In genomic region chr6:158565482-158566040, GRCh38 we compare ENCODE assay signal across 14 cellular contexts. TPM values are rescaled to one million over a fixed set of nuclear protein-coding genes. Genes with fewer than 3 reads are reported as not detected.
DNase-seq lines count a peak whose midpoint lies in the region; ATAC-seq and TF ChIP-seq lines count a peak whose summit lies in the region.
"Had no signal": no experiment of that assay in that cellular context is flagged by ENCODE, and none has a peak within 500 bp of the region (broad histone marks: within the 10 kb centered on the region; RNA-seq: fewer than 3 reads in every experiment).

No MANE protein-coding gene starts in this region.

- DNase-seq in activated CD4-positive, alpha-beta T cell treated with anti-CD3 and anti-CD28 coated beads for 36 hours: no peak
- DNase-seq in activated CD4-positive, alpha-beta T cell treated with anti-CD3 and anti-CD28 coated beads, Interleukin-2, amount 50 U/mL, for 48 hours: no peak
- no peak for DNase-seq in HFFc6
- no peak for DNase-seq in choroid plexus epithelial cell (ENCODE audit: low read depth)
- no peak for DNase-seq in nephron progenitor cell
- DNase-seq: Calu3, NCI-H1417 treated with DMSO at 0.1 percent for 48 hours, NCI-H446 had no signal

- peak; percentile 37; the same call in 1 of the 2 replicates for TF ChIP-seq CTCF in HFFc6 (IDR thresholded peaks at IDR 0.05)
- TF ChIP-seq CTCF in choroid plexus epithelial cell (conservative IDR thresholded peaks at IDR 0.05; ENCODE audit: low read depth, low read length): peak; percentile 44
- TF ChIP-seq CTCF in nephron progenitor cell (IDR thresholded peaks at IDR 0.05): peak; percentile 12

- H3K9me3 Mint-ChIP-seq in activated CD4-positive, alpha-beta T cell treated with anti-CD3 and anti-CD28 coated beads for 36 hours (ENCODE audit: low read depth): no peaks in the 10 kb centered on the region
- H3K9me3 Mint-ChIP-seq in HFFc6: no peaks in the 10 kb centered on the region
- H3K9me3 Mint-ChIP-seq in nephron progenitor cell: no peaks in the 10 kb centered on the region
- H3K9me3 Mint-ChIP-seq: IgD-negative memory B cell, mesothelial cell of epicardium had no signal

- POLR2A ChIA-PET in activated CD4-positive, alpha-beta T cell treated with anti-CD3 and anti-CD28 coated beads for 36 hours (lab: Charles Lee): no interaction called here

- CTCF ChIA-PET in activated CD4-positive, alpha-beta T cell treated with anti-CD3 and anti-CD28 coated beads for 36 hours (lab: Charles Lee): no interaction called here

- no peak overlapping the region for H3K4me3 Mint-ChIP-seq in activated CD4-positive, alpha-beta T cell treated with anti-CD3 and anti-CD28 coated beads for 36 hours
- no peak overlapping the region for H3K4me3 Mint-ChIP-seq in HFFc6
- H3K4me3 Mint-ChIP-seq in nephron progenitor cell: no peak overlapping the region
- H3K4me3 Mint-ChIP-seq: mesothelial cell of epicardium had no signal

- H3K36me3 Mint-ChIP-seq in activated CD4-positive, alpha-beta T cell treated with anti-CD3 and anti-CD28 coated beads for 36 hours (ENCODE audit: low read depth): peaks cover 7% of the 10 kb centered on the region
- H3K36me3 Mint-ChIP-seq in HFFc6 (ENCODE audit: low read depth) (peaks cover 3% of the 10 kb centered on the region), nephron progenitor cell (ENCODE audit: low read depth) (peaks cover 3% of the 10 kb centered on the region)
- H3K36me3 Mint-ChIP-seq: mesothelial cell of epicardium had no signal

- H3K4me3 ChIP-seq in choroid plexus epithelial cell (ENCODE audit: low read depth, low read length): no peak overlapping the region
- H3K4me3 ChIP-seq: A549 had no signal

- intact Hi-C loops in activated CD4-positive, alpha-beta T cell treated with anti-CD3 and anti-CD28 coated beads for 36 hours (cut with DNase I, micrococcal nuclease): no loop called here

- no peaks in the 10 kb centered on the region for H3K27me3 Mint-ChIP-seq in activated CD4-positive, alpha-beta T cell treated with anti-CD3 and anti-CD28 coated beads for 36 hours
- H3K27me3 Mint-ChIP-seq in HFFc6 (ENCODE audit: insufficient read depth): peaks cover 3% of the 10 kb centered on the region
- H3K27me3 Mint-ChIP-seq in nephron progenitor cell (ENCODE audit: low read depth, poor library complexity): peaks cover 2% of the 10 kb centered on the region
- H3K27me3 Mint-ChIP-seq: IgD-negative memory B cell had no signal

- ATAC-seq in activated CD4-positive, alpha-beta T cell treated with anti-CD3 and anti-CD28 coated beads for 36 hours: no peak
- ATAC-seq in HG02870 (IDR thresholded peaks at IDR 0.05; ENCODE audit: unreplicated experiment): no peak
- ATAC-seq in GM18868 (IDR thresholded peaks at IDR 0.05; ENCODE audit: unreplicated experiment): no peak
- ATAC-seq in GM21786 (IDR thresholded peaks at IDR 0.05; ENCODE audit: unreplicated experiment): no peak

- peak overlapping the region; percentile 2 for H3K27ac Mint-ChIP-seq in activated CD4-positive, alpha-beta T cell treated with anti-CD3 and anti-CD28 coated beads for 36 hours
- H3K27ac Mint-ChIP-seq in HFFc6 (no peak overlapping the region), nephron progenitor cell (peak overlapping the region; percentile 8)
- H3K27ac Mint-ChIP-seq: mesothelial cell of epicardium had no signal

- H3K4me1 Mint-ChIP-seq in activated CD4-positive, alpha-beta T cell treated with anti-CD3 and anti-CD28 coated beads for 36 hours: peaks cover 69% of the 10 kb centered on the region
- H3K4me1 Mint-ChIP-seq in HFFc6 (ENCODE audit: low read depth) (peaks cover 31% of the 10 kb centered on the region), nephron progenitor cell (peaks cover 67% of the 10 kb centered on the region)

RNA-seq across cellular contexts. Expression of gene TMEM181, which starts 5.7 kb away (rescaled TPM):
- total RNA-seq in activated CD4-positive, alpha-beta T cell treated with anti-CD3 and anti-CD28 coated beads for 36 hours: 1 to 10 TPM; 8.3 to 9.9 TPM
- 10 to 100 TPM; 25.8 to 37.8 (median 30.1) TPM for total RNA-seq in HFFc6 (2021; fragmentation: NEBNext Ultra II Directional; extraction: Animal tissue kit (Norgen Biotek cat#: 25700))
